In genomic region chr20:48986899-48987298, GRCh38 we compare ENCODE assay signal across 11 cellular contexts. TPM values are rescaled to one million over a fixed set of nuclear protein-coding genes. Genes with fewer than 3 reads are reported as not detected.
DNase-seq lines count a peak whose midpoint lies in the region; TF ChIP-seq lines count a peak whose summit lies in the region.
"Had no signal": no experiment of that assay in that cellular context is flagged by ENCODE, and none has a peak within 500 bp of the region (broad histone marks: within the 10 kb centered on the region; RNA-seq: fewer than 3 reads in every experiment).

No MANE protein-coding gene starts in this region.

- H3K23ac ChIP-seq in neuronal stem cell (ENCODE audit: low read depth, low read length, poor library complexity), result no peak overlapping the region

- H3K79me2 ChIP-seq in mammary epithelial cell (ENCODE audit: insufficient read depth, low read length), result peaks cover 4% of the 10 kb centered on the region

- WGBS in mammary epithelial cell (ENCODE audit: low coverage, missing lambda C conversion rate), result 90% methylated on average over 2 of the region's 2 CpGs
- no CpG with 5 or more reads among the region's 2 CpGs for WGBS in neuronal stem cell (ENCODE audit: extremely low coverage in 2 of 2, insufficient read length in 2 of 2, insufficient replicate concordance in 1 of 2), 2 donors

- H2BK120ac ChIP-seq in neuronal stem cell (ENCODE audit: low read depth, low read length), result no peak overlapping the region

- H3K36me3 ChIP-seq in mammary epithelial cell (ENCODE audit: insufficient read depth, low read length) (peaks cover 31% of the 10 kb centered on the region), neuronal stem cell (replicated peaks in 1 of 2; ENCODE audit: control insufficient read depth in 2 of 2, insufficient read depth in 2 of 2, low read length in 2 of 2) (peaks cover 32 to 96% of the 10 kb centered on the region in 2 donors)

- BruUV-seq in mammary epithelial cell (replicated peaks; lab: Mats Ljungman, UMichigan), result no TSS peak

- TF ChIP-seq CTCF in mammary epithelial cell (conservative IDR thresholded peaks at IDR 0.05 in 1 of 2, IDR thresholded peaks at IDR 0.05 in 1 of 2; ENCODE audit: extremely low read depth in 1 of 2, insufficient read depth in 1 of 2, low read depth in 1 of 2, low read length in 2 of 2) (peak; percentile 24 to 53), progenitor cell of endocrine pancreas (IDR thresholded peaks at IDR 0.05; ENCODE audit: unreplicated experiment) (peak; percentile 43)

- no peak overlapping the region for H2BK5ac ChIP-seq in neuronal stem cell (ENCODE audit: low read length)

- H3K4me1 ChIP-seq in mammary epithelial cell (ENCODE audit: insufficient read depth, low read length), result peaks cover 12% of the 10 kb centered on the region
- H3K4me1 ChIP-seq in neuronal stem cell (ENCODE audit: control insufficient read depth in 2 of 2, insufficient read depth in 1 of 2, low read depth in 1 of 2, low read length in 2 of 2), result peaks cover 0 to 5% of the 10 kb centered on the region in 2 donors

- no peak overlapping the region for H3K14ac ChIP-seq in neuronal stem cell (ENCODE audit: low read length)

- DNase-seq in NCI-H2107 treated with DMSO at 0.1 percent for 48 hours (lab: John Stamatoyannopoulos, UW; ENCODE audit: unreplicated experiment), result peak; percentile 47
- no peak for DNase-seq in NCI-H2107 (lab: John Stamatoyannopoulos, UW)
- DNase-seq in NCI-H1105 (lab: John Stamatoyannopoulos, UW), result peak; percentile 45
- no peak for DNase-seq in mammary epithelial cell
- no peak for DNase-seq in progenitor cell of endocrine pancreas (ENCODE audit: low spot score, unreplicated experiment)
- no peak for DNase-seq in activated T-cell treated with anti-CD3 and anti-CD28 coated beads, Interleukin-2, amount 50 U/mL, for 48 hours
- DNase-seq in neuronal stem cell (ENCODE audit: low spot score), result no peak
- no peak for DNase-seq in NCI-H226
- DNase-seq: activated naive CD8-positive, alpha-beta T cell treated with anti-CD3 and anti-CD28 coated beads, Interleukin-2, amount 50 U/mL, for 24 hours; right cardiac atrium had no signal

- dilution Hi-C loops in mammary epithelial cell (cut with HindIII; ENCODE audit: low sequenced_read_pairs), result no loop called here

- H2AK5ac ChIP-seq in neuronal stem cell (ENCODE audit: low read depth, low read length), result no peak overlapping the region

- intact Hi-C loops in mammary epithelial cell (cut with micrococcal nuclease), result loop anchor here (10.0 kb wide), 1 partner anchor 228 kb away; the partner anchor contains the start of gene DDX27

- no peak overlapping the region for H4K8ac ChIP-seq in neuronal stem cell (ENCODE audit: low read depth, low read length)

- no peaks in the 10 kb centered on the region for H4K20me1 ChIP-seq in mammary epithelial cell (ENCODE audit: insufficient read depth, low read length)

- H3K27me3 Mint-ChIP-seq in progenitor cell of endocrine pancreas, result no peaks in the 10 kb centered on the region
- H3K27me3 Mint-ChIP-seq: activated naive CD8-positive, alpha-beta T cell treated with anti-CD3 and anti-CD28 coated beads, Interleukin-2, amount 50 U/mL, for 24 hours had no signal

- no peak overlapping the region for H4K91ac ChIP-seq in neuronal stem cell (ENCODE audit: low read depth, low read length, poor library complexity)

- peaks cover 8% of the 10 kb centered on the region for H3K9me3 Mint-ChIP-seq in progenitor cell of endocrine pancreas (ENCODE audit: low read depth)
- H3K9me3 Mint-ChIP-seq: activated naive CD8-positive, alpha-beta T cell treated with anti-CD3 and anti-CD28 coated beads, Interleukin-2, amount 50 U/mL, for 24 hours had no signal

- H3K27me3 ChIP-seq in mammary epithelial cell (ENCODE audit: insufficient read depth, low read length) (no peaks in the 10 kb centered on the region), neuronal stem cell (ENCODE audit: control insufficient read depth in 3 of 3, insufficient read depth in 3 of 3, low read depth in 1 of 3, low read length in 3 of 3) (no peaks in the 10 kb centered on the region)
- H3K27me3 ChIP-seq: BLaER1 treated with 17β-estradiol and CSF1 and Interleukin-3, amounts not matched to agents 10 nM and 100 nM had no signal

- H3K4me2 ChIP-seq in mammary epithelial cell (ENCODE audit: insufficient read depth, low read depth, low read length), result no peak overlapping the region
- H3K4me2 ChIP-seq in neuronal stem cell (ENCODE audit: insufficient read depth, low read length, poor library complexity, severe bottlenecking), result no peak overlapping the region
- H3K4me2 ChIP-seq: BLaER1 treated with 17β-estradiol and CSF1 and Interleukin-3, amounts not matched to agents 10 nM and 100 nM had no signal

- H2BK15ac ChIP-seq in neuronal stem cell (ENCODE audit: low read length), result no peak overlapping the region

- peaks cover 39% of the 10 kb centered on the region for H3K36me3 Mint-ChIP-seq in progenitor cell of endocrine pancreas (ENCODE audit: insufficient read depth)

- peaks cover 4% of the 10 kb centered on the region for H3K4me1 Mint-ChIP-seq in progenitor cell of endocrine pancreas (ENCODE audit: low read depth)
- H3K4me1 Mint-ChIP-seq: activated naive CD8-positive, alpha-beta T cell treated with anti-CD3 and anti-CD28 coated beads, Interleukin-2, amount 50 U/mL, for 24 hours had no signal

- no peak overlapping the region for H3K4me3 Mint-ChIP-seq in progenitor cell of endocrine pancreas (ENCODE audit: low read depth)
- H3K4me3 Mint-ChIP-seq: activated naive CD8-positive, alpha-beta T cell treated with anti-CD3 and anti-CD28 coated beads, Interleukin-2, amount 50 U/mL, for 24 hours had no signal

- H3K9ac ChIP-seq in mammary epithelial cell (ENCODE audit: insufficient read depth, low read length) (no peak overlapping the region), neuronal stem cell (ENCODE audit: low read depth, low read length, poor library complexity) (no peak overlapping the region)
- H3K9ac ChIP-seq: BLaER1 treated with 17β-estradiol and CSF1 and Interleukin-3, amounts not matched to agents 10 nM and 100 nM had no signal

- in situ Hi-C loops in mammary epithelial cell (cut with MboI; ENCODE audit: low sequenced_read_pairs in 2 of 2), result no loop called here

- peaks cover 5% of the 10 kb centered on the region for H3K9me3 ChIP-seq in mammary epithelial cell (replicated peaks; ENCODE audit: insufficient read depth, low read length)
- peaks cover 1 to 20% of the 10 kb centered on the region in 2 donors for H3K9me3 ChIP-seq in neuronal stem cell (replicated peaks in 1 of 2; ENCODE audit: control insufficient read depth in 2 of 2, insufficient read depth in 1 of 2, low read depth in 1 of 2, low read length in 2 of 2)

- H3K18ac ChIP-seq in neuronal stem cell (ENCODE audit: low read length), result no peak overlapping the region

- CTCF ChIA-PET in mammary epithelial cell (lab: Charles Lee; ENCODE audit: low non-redundant PET), result interaction anchor here (0.7 kb wide), 1 partner anchor 30 kb away, joined by 3 read pairs; no protein-coding TSS in a partner anchor

- no peak overlapping the region for H3K4me3 ChIP-seq in mammary epithelial cell (replicated peaks in 1 of 3; ENCODE audit: insufficient read depth in 1 of 3, low read depth in 2 of 3, low read length in 3 of 3)
- H3K4me3 ChIP-seq in neuronal stem cell (ENCODE audit: low read length in 2 of 2), result no peak overlapping the region
- H3K4me3 ChIP-seq: BLaER1 treated with 17β-estradiol and CSF1 and Interleukin-3, amounts not matched to agents 10 nM and 100 nM had no signal

- no peak overlapping the region for H3K27ac Mint-ChIP-seq in progenitor cell of endocrine pancreas
- H3K27ac Mint-ChIP-seq: activated naive CD8-positive, alpha-beta T cell treated with anti-CD3 and anti-CD28 coated beads, Interleukin-2, amount 50 U/mL, for 24 hours had no signal

- peaks cover 2% of the 10 kb centered on the region for H3K79me1 ChIP-seq in neuronal stem cell (ENCODE audit: low read depth, low read length)

- no peak overlapping the region for H2BK12ac ChIP-seq in neuronal stem cell (ENCODE audit: low read length)

- no peak overlapping the region for H3K4ac ChIP-seq in neuronal stem cell (ENCODE audit: low read length)

- H3K27ac ChIP-seq in mammary epithelial cell (ENCODE audit: insufficient read depth, low read depth, low read length) (no peak overlapping the region), neuronal stem cell (replicated peaks; ENCODE audit: low read length) (no peak overlapping the region)
- H3K27ac ChIP-seq: BLaER1 treated with 17β-estradiol and CSF1 and Interleukin-3, amounts not matched to agents 10 nM and 100 nM had no signal

- H2AFZ ChIP-seq in mammary epithelial cell (ENCODE audit: low read depth, low read length) (no peak overlapping the region), neuronal stem cell (ENCODE audit: low read length) (no peak overlapping the region)

RNA-seq across cellular contexts. Expression of gene CSE1L, which starts 59.2 kb away (rescaled TPM):
- total RNA-seq in mammary epithelial cell, result 100 to 1,000 TPM in 1 of 2 donors, 10 to 100 TPM in 1; 83.5 to 114 TPM
- 74.0 TPM for polyA plus RNA-seq in mammary epithelial cell
- polyA minus RNA-seq in mammary epithelial cell, result 78.9 TPM
- 99.9 and 100 TPM in 2 replicates for total RNA-seq in progenitor cell of endocrine pancreas
- polyA plus RNA-seq in neuronal stem cell (2013, experiment 1 of 2), result 136 TPM
- polyA plus RNA-seq in neuronal stem cell (2013, experiment 2 of 2), result 139 TPM

Comparison
In these comparisons a context has a peak if more than half of its experiments do, and no peak if none do; other contexts are left out.
1. DNase-seq: peak in NCI-H2107 treated with DMSO at 0.1 percent for 48 hours (single experiment) and NCI-H1105 (single experiment); none in NCI-H2107 (single experiment), mammary epithelial cell (single experiment), progenitor cell of endocrine pancreas (single experiment), activated T-cell treated with anti-CD3 and anti-CD28 coated beads, Interleukin-2, amount 50 U/mL, for 48 hours (0 of 2), neuronal stem cell (single experiment) and NCI-H226 (single experiment).